25 cellular contexts compared by ENCODE assay signal in the genomic region with DNA sequence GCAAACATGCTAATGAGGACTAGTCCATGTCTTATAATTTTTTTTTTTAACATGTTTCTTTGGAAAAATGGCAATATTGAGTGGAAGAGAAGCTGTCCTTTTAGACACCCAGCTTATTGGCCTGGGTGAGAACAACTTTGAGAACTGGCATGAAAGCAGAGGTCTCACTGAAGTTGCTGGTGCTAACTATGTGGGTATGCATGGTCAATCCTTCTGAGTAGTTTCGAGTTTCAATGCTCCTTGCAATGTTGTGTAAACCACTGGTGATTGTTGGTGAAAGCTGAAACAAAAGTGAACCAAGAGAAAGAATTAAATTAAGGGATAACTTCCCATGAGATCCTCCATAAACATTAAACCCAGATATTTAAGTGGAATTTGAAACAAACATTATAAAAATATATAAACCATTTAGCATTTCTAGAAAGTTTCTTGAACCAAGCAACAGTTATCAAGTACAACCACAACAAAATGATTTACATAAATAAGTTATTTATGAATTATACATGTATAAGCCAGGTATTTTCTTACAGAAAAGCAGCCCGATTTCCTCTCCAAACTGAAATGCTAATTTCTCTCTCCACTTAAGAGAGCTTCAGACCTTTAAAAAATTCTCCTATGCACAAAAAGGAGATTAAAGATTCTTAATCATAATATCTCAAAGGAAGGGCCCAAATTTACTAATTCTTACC. TPM values are rescaled to one million over a fixed set of nuclear protein-coding genes. Genes with fewer than 3 reads are reported as not detected.
A peak's percentile ranks its signal among the peaks of the same experiment; 100 is the strongest.
DNase-seq lines count a peak whose midpoint lies in the region; ATAC-seq lines count a peak whose summit lies in the region.
"Had no signal": no experiment of that assay in that cellular context is flagged by ENCODE, and none has a peak within 500 bp of the region (broad histone marks: within the 10 kb centered on the region; RNA-seq: fewer than 3 reads in every experiment).

No MANE protein-coding gene starts in this region.

- no peaks in the 10 kb centered on the region for H3K27me3 Mint-ChIP-seq in activated naive CD8-positive, alpha-beta T cell treated with anti-CD3 and anti-CD28 coated beads for 36 hours
- no peaks in the 10 kb centered on the region for H3K27me3 Mint-ChIP-seq in activated naive CD8-positive, alpha-beta T cell treated with anti-CD3 and anti-CD28 coated beads, Interleukin-2, amount 50 U/mL, for 24 hours
- no peaks in the 10 kb centered on the region for H3K27me3 Mint-ChIP-seq in stimulated activated naive B cell treated with anti-CD40 and anti-IgM and Interleukin-4, amounts not matched to agents 10 μg/mL and 1 μg/mL and 100 μg/mL, for 72 hours
- H3K27me3 Mint-ChIP-seq: activated naive CD4-positive, alpha-beta T cell treated with anti-CD3 and anti-CD28 coated beads, Interleukin-2, amount 10 ng/mL, durations not matched to agents 7 days and 5 days had no signal

- no peak for DNase-seq in activated naive CD8-positive, alpha-beta T cell treated with anti-CD3 and anti-CD28 coated beads for 36 hours
- DNase-seq in activated naive CD8-positive, alpha-beta T cell treated with anti-CD3 and anti-CD28 coated beads, Interleukin-2, amount 50 U/mL, for 24 hours: no peak
- no peak for DNase-seq in stimulated activated naive B cell treated with anti-CD40 and anti-IgM and Interleukin-4, amounts not matched to agents 10 μg/mL and 1 μg/mL and 100 μg/mL, for 72 hours
- DNase-seq in stimulated activated CD4-positive, alpha-beta T cell treated with anti-CD3 and anti-CD28 coated beads, Interleukin-4, amount 100 ng/mL, for 1 hour: no peak
- DNase-seq in kidney glomerular epithelial cell (lab: John Stamatoyannopoulos, UW): no peak
- DNase-seq: ACHN; activated CD4-positive, alpha-beta T cell treated with anti-CD3 and anti-CD28 coated beads for 4 hours; activated naive CD4-positive, alpha-beta T cell treated with anti-CD3 and anti-CD28 coated beads, Interleukin-2, amount 10 ng/mL, durations not matched to agents 7 days and 5 days; DMS53; GM23248; islet precursor cell; mesenchymal stem cell; natural killer cell; NCI-H1417 treated with DMSO at 0.1 percent for 48 hours; NCI-H2171 treated with DMSO at 0.1 percent for 48 hours; NCI-H748 treated with DMSO at 0.1 percent for 48 hours; pancreas; sigmoid colon; stomach; upper lobe of right lung had no signal

- ATAC-seq in activated naive CD8-positive, alpha-beta T cell treated with anti-CD3 and anti-CD28 coated beads, Interleukin-2, amount 50 U/mL, for 24 hours: no peak
- ATAC-seq in GM21619 (IDR thresholded peaks at IDR 0.05; ENCODE audit: unreplicated experiment) (peak; percentile 85), HG03432 (IDR thresholded peaks at IDR 0.05; ENCODE audit: unreplicated experiment) (peak; percentile 52), HG03442 (IDR thresholded peaks at IDR 0.05; ENCODE audit: unreplicated experiment) (no peak)
- no peak for ATAC-seq in stimulated activated naive B cell treated with anti-CD40 and anti-IgM and Interleukin-4, amounts not matched to agents 10 μg/mL and 1 μg/mL and 100 μg/mL, for 72 hours (replicated peaks)
- ATAC-seq: natural killer cell, pancreas, SK-N-SH treated with all-trans-retinoic acid at 6 μM for 48 hours, upper lobe of right lung had no signal

- peak overlapping the region; percentile 62 for H3K27ac Mint-ChIP-seq in activated naive CD8-positive, alpha-beta T cell treated with anti-CD3 and anti-CD28 coated beads for 36 hours
- H3K27ac Mint-ChIP-seq in activated naive CD8-positive, alpha-beta T cell treated with anti-CD3 and anti-CD28 coated beads, Interleukin-2, amount 50 U/mL, for 24 hours: no peak overlapping the region
- H3K27ac Mint-ChIP-seq in stimulated activated naive B cell treated with anti-CD40 and anti-IgM and Interleukin-4, amounts not matched to agents 10 μg/mL and 1 μg/mL and 100 μg/mL, for 72 hours: peak overlapping the region; percentile 37
- H3K27ac Mint-ChIP-seq: activated naive CD4-positive, alpha-beta T cell treated with anti-CD3 and anti-CD28 coated beads, Interleukin-2, amount 10 ng/mL, durations not matched to agents 7 days and 5 days had no signal

- no peaks in the 10 kb centered on the region for H3K9me3 Mint-ChIP-seq in activated naive CD8-positive, alpha-beta T cell treated with anti-CD3 and anti-CD28 coated beads for 36 hours
- H3K9me3 Mint-ChIP-seq in activated naive CD8-positive, alpha-beta T cell treated with anti-CD3 and anti-CD28 coated beads, Interleukin-2, amount 50 U/mL, for 24 hours: no peaks in the 10 kb centered on the region
- H3K9me3 Mint-ChIP-seq in stimulated activated naive B cell treated with anti-CD40 and anti-IgM and Interleukin-4, amounts not matched to agents 10 μg/mL and 1 μg/mL and 100 μg/mL, for 72 hours: no peaks in the 10 kb centered on the region
- H3K9me3 Mint-ChIP-seq: activated naive CD4-positive, alpha-beta T cell treated with anti-CD3 and anti-CD28 coated beads, Interleukin-2, amount 10 ng/mL, durations not matched to agents 7 days and 5 days; natural killer cell had no signal

- peaks cover 8% of the 10 kb centered on the region for H3K4me1 Mint-ChIP-seq in activated naive CD8-positive, alpha-beta T cell treated with anti-CD3 and anti-CD28 coated beads for 36 hours
- peaks cover 15% of the 10 kb centered on the region for H3K4me1 Mint-ChIP-seq in activated naive CD8-positive, alpha-beta T cell treated with anti-CD3 and anti-CD28 coated beads, Interleukin-2, amount 50 U/mL, for 24 hours
- H3K4me1 Mint-ChIP-seq in stimulated activated naive B cell treated with anti-CD40 and anti-IgM and Interleukin-4, amounts not matched to agents 10 μg/mL and 1 μg/mL and 100 μg/mL, for 72 hours: peaks cover 5 to 8% of the 10 kb centered on the region in 2 donors
- H3K4me1 Mint-ChIP-seq: CD14-positive monocyte, natural killer cell had no signal

- H3K36me3 Mint-ChIP-seq in activated naive CD8-positive, alpha-beta T cell treated with anti-CD3 and anti-CD28 coated beads for 36 hours: peaks cover 25% of the 10 kb centered on the region
- H3K36me3 Mint-ChIP-seq in activated naive CD8-positive, alpha-beta T cell treated with anti-CD3 and anti-CD28 coated beads, Interleukin-2, amount 50 U/mL, for 24 hours (ENCODE audit: low read depth): peaks cover 40% of the 10 kb centered on the region
- peaks cover 33 to 55% of the 10 kb centered on the region in 2 donors for H3K36me3 Mint-ChIP-seq in stimulated activated naive B cell treated with anti-CD40 and anti-IgM and Interleukin-4, amounts not matched to agents 10 μg/mL and 1 μg/mL and 100 μg/mL, for 72 hours

- H3K4me3 Mint-ChIP-seq in activated naive CD8-positive, alpha-beta T cell treated with anti-CD3 and anti-CD28 coated beads for 36 hours: no peak overlapping the region
- no peak overlapping the region for H3K4me3 Mint-ChIP-seq in activated naive CD8-positive, alpha-beta T cell treated with anti-CD3 and anti-CD28 coated beads, Interleukin-2, amount 50 U/mL, for 24 hours
- no peak overlapping the region for H3K4me3 Mint-ChIP-seq in stimulated activated naive B cell treated with anti-CD40 and anti-IgM and Interleukin-4, amounts not matched to agents 10 μg/mL and 1 μg/mL and 100 μg/mL, for 72 hours
- H3K4me3 Mint-ChIP-seq: activated naive CD4-positive, alpha-beta T cell treated with anti-CD3 and anti-CD28 coated beads, Interleukin-2, amount 10 ng/mL, durations not matched to agents 7 days and 5 days; CD14-positive monocyte; natural killer cell had no signal

RNA-seq across cellular contexts. Expression of gene SCD5, which starts 20.5 kb away (rescaled TPM):
- total RNA-seq in activated naive CD8-positive, alpha-beta T cell treated with anti-CD3 and anti-CD28 coated beads for 36 hours: 1 to 10 TPM; 3.8 to 4.0 TPM

Comparison
In these comparisons a context has a peak if more than half of its experiments do, and no peak if none do; other contexts are left out.
1. ATAC-seq: peak in GM21619 (single experiment) and HG03432 (single experiment); none in activated naive CD8-positive, alpha-beta T cell treated with anti-CD3 and anti-CD28 coated beads, Interleukin-2, amount 50 U/mL, for 24 hours (single experiment), stimulated activated naive B cell treated with anti-CD40 and anti-IgM and Interleukin-4, amounts not matched to agents 10 μg/mL and 1 μg/mL and 100 μg/mL, for 72 hours (0 of 2) and HG03442 (single experiment).